25 cellular contexts compared by ENCODE assay signal in genomic region chr15:36175781-36176211, GRCh38.
A peak's percentile ranks its signal among the peaks of the same experiment; 100 is the strongest.
DNase-seq lines count a peak whose midpoint lies in the region; ATAC-seq and TF ChIP-seq lines count a peak whose summit lies in the region.
"Had no signal": no experiment of that assay in that cellular context is flagged by ENCODE, and none has a peak within 500 bp of the region (broad histone marks: within the 10 kb centered on the region; RNA-seq: fewer than 3 reads in every experiment).

No MANE protein-coding gene starts in this region.

- H3K9me2 ChIP-seq in hepatocyte (replicated peaks; ENCODE audit: insufficient read depth), result no peaks in the 10 kb centered on the region

- H3K4me1 ChIP-seq in adipocyte (ENCODE audit: control insufficient read depth, insufficient read depth, low read length) (peaks cover 4% of the 10 kb centered on the region), hepatocyte (ENCODE audit: insufficient read depth) (peaks cover 24% of the 10 kb centered on the region)
- H3K4me1 ChIP-seq: colonic mucosa had no signal

- H4K20me1 ChIP-seq in hepatocyte (ENCODE audit: insufficient read depth, poor library complexity, severe bottlenecking), result no peaks in the 10 kb centered on the region

- H3K79me2 ChIP-seq in hepatocyte, result no peaks in the 10 kb centered on the region

- H3K9ac ChIP-seq in adipocyte (ENCODE audit: low read length), result no peak overlapping the region

- H3K27me3 ChIP-seq in adipocyte (replicated peaks; ENCODE audit: control insufficient read depth, insufficient read depth, low read length), result no peaks in the 10 kb centered on the region
- H3K27me3 ChIP-seq in hepatocyte, result no peaks in the 10 kb centered on the region
- H3K27me3 ChIP-seq: body of pancreas, colonic mucosa, tibial nerve had no signal

- H3K36me3 ChIP-seq in adipocyte (ENCODE audit: control insufficient read depth, insufficient read depth, low read length, severe bottlenecking), result no peaks in the 10 kb centered on the region
- no peaks in the 10 kb centered on the region for H3K36me3 ChIP-seq in hepatocyte (replicated peaks; ENCODE audit: insufficient read depth, low read depth)
- H3K36me3 ChIP-seq: colonic mucosa, tibial nerve had no signal

- H3K4me2 ChIP-seq in hepatocyte, result peak overlapping the region; percentile 30

- no peak overlapping the region for H3K4me3 ChIP-seq in adipocyte (ENCODE audit: low read length)
- no peak overlapping the region for H3K4me3 ChIP-seq in hepatocyte
- H3K4me3 ChIP-seq: body of pancreas, colonic mucosa, SK-N-MC, tibial nerve had no signal

- H3K27ac ChIP-seq in hepatocyte, result no peak overlapping the region
- H3K27ac ChIP-seq: colonic mucosa, SK-N-MC, tibial nerve had no signal

- WGBS in hepatocyte (ENCODE audit: low lambda C conversion rate, missing lambda C conversion rate), result 37% methylated on average over 2 of the region's 2 CpGs

- TF ChIP-seq CTCF in hepatocyte (IDR thresholded peaks at IDR 0.05; ENCODE audit: poor library complexity), result no peak

- ATAC-seq in HG03196 (IDR thresholded peaks at IDR 0.05; ENCODE audit: unreplicated experiment) (no peak), GM18873 (IDR thresholded peaks at IDR 0.05; ENCODE audit: low FRiP score, unreplicated experiment) (no peak), HG02571 (IDR thresholded peaks at IDR 0.05; ENCODE audit: unreplicated experiment) (no peak)
- ATAC-seq: activated CD4-positive, CD25-positive, alpha-beta regulatory T cell treated with anti-CD3 and anti-CD28 coated beads, Interleukin-2, amount 50 U/mL, for 24 hours; activated T-cell treated with anti-CD3 and anti-CD28 coated beads, Interleukin-2, amount 50 U/mL, for 4 hours; body of pancreas; naive thymus-derived CD8-positive, alpha-beta T cell; stimulated activated memory B cell treated with anti-CD40 and anti-IgM and Interleukin-4, amounts not matched to agents 10 μg/mL and 1 μg/mL and 100 μg/mL, for 72 hours had no signal

- H3K9me3 ChIP-seq in adipocyte (ENCODE audit: control insufficient read depth, low read length) (no peaks in the 10 kb centered on the region), hepatocyte (ENCODE audit: low read depth) (no peaks in the 10 kb centered on the region)
- H3K9me3 ChIP-seq: body of pancreas, colonic mucosa, tibial nerve had no signal

- peak; percentile 20 for DNase-seq in EL
- peak; percentile 61 for DNase-seq in adipocyte (ENCODE audit: low read depth)
- DNase-seq in hepatocyte (ENCODE audit: low spot score), result no peak
- peak; percentile 32 for DNase-seq in occipital lobe (lab: John Stamatoyannopoulos, UW)
- DNase-seq in effector CD4-positive, alpha-beta T cell, result no peak
- DNase-seq: activated T-cell treated with anti-CD3 and anti-CD28 coated beads, Interleukin-2, amount 50 U/mL, for 4 hours; body of pancreas; CD4-positive, CD25-positive, alpha-beta regulatory T cell; colonic mucosa; DMS79; H7; Karpas-422; naive thymus-derived CD8-positive, alpha-beta T cell; NCI-H1048; NCI-H1930; NCI-H446 treated with DMSO at 0.1 percent for 48 hours; stimulated activated CD4-positive, alpha-beta T cell treated with anti-CD3 and anti-CD28 coated beads, Interleukin-1b, Interleukin-23, amount 100 ng/mL, for 48 hours; T-helper 9 cell had no signal

- no peak overlapping the region for H2AFZ ChIP-seq in hepatocyte

Comparison
In these comparisons a context has a peak if more than half of its experiments do, and no peak if none do; other contexts are left out.
1. DNase-seq: peak in EL (single experiment), adipocyte (single experiment) and occipital lobe (single experiment); none in hepatocyte (single experiment) and effector CD4-positive, alpha-beta T cell (single experiment).